In the genomic region with DNA sequence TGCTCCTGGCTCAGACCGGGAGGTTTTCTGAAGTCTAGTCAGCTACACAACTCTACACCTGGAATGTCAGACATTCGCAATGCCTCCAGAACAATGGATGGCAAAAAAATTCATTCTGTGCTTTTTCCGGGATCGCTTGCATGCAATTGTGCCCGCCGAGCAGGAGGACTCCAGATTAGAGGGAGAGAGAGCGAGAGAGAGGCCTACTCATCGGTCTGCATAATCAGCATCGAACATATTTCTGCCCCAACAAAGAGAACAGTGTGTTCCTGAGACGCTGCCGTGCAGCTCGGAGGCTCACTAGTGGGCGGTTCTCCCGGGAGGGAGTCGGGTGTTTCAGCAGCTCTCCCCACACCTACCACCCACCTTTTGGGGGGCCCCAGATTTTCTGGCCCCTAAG, we compare ENCODE assay signal across 16 cellular contexts.
DNase-seq lines count a peak whose midpoint lies in the region; ATAC-seq and TF ChIP-seq lines count a peak whose summit lies in the region.
"Had no signal": no experiment of that assay in that cellular context is flagged by ENCODE, and none has a peak within 500 bp of the region (broad histone marks: within the 10 kb centered on the region; RNA-seq: fewer than 3 reads in every experiment).

No MANE protein-coding gene starts in this region.

- H3K27me3 Mint-ChIP-seq in nephron (ENCODE audit: low read depth), result peaks cover 4% of the 10 kb centered on the region
- H3K27me3 Mint-ChIP-seq: CD4-positive, CD25-positive, alpha-beta regulatory T cell; stimulated activated memory B cell treated with anti-CD40 and anti-IgM and Interleukin-4, amounts not matched to agents 10 μg/mL and 1 μg/mL and 100 μg/mL, for 72 hours had no signal

- TF ChIP-seq CTCF in nephron (IDR thresholded peaks at IDR 0.05; ENCODE audit: unreplicated experiment in 3 of 3) (no peak), testis (IDR thresholded peaks at IDR 0.05) (no peak), omental fat pad (IDR thresholded peaks at IDR 0.05) (no peak)

- H3K27ac ChIP-seq in epithelial cell of prostate (peak overlapping the region; percentile 32), testis (peak overlapping the region; percentile 42 to 84)
- H3K27ac ChIP-seq: VCaP had no signal

- H3K4me3 Mint-ChIP-seq in nephron, result no peak overlapping the region
- H3K4me3 Mint-ChIP-seq: CD4-positive, CD25-positive, alpha-beta regulatory T cell; central memory CD8-positive, alpha-beta T cell; stimulated activated memory B cell treated with anti-CD40 and anti-IgM and Interleukin-4, amounts not matched to agents 10 μg/mL and 1 μg/mL and 100 μg/mL, for 72 hours had no signal

- intact Hi-C loops in testis (cut with DNase I; ENCODE audit: low total_unique reads), result no loop called here

- H3K4me1 ChIP-seq in testis, result peaks cover 35% of the 10 kb centered on the region

- no peaks in the 10 kb centered on the region for H3K9me3 Mint-ChIP-seq in nephron
- H3K9me3 Mint-ChIP-seq: CD4-positive, CD25-positive, alpha-beta regulatory T cell; central memory CD8-positive, alpha-beta T cell; stimulated activated memory B cell treated with anti-CD40 and anti-IgM and Interleukin-4, amounts not matched to agents 10 μg/mL and 1 μg/mL and 100 μg/mL, for 72 hours had no signal

- no peaks in the 10 kb centered on the region for H3K9me3 ChIP-seq in testis
- H3K9me3 ChIP-seq: SK-N-SH had no signal

- H3K36me3 Mint-ChIP-seq in nephron (ENCODE audit: low read depth), result no peaks in the 10 kb centered on the region
- H3K36me3 Mint-ChIP-seq: CD4-positive, CD25-positive, alpha-beta regulatory T cell; stimulated activated memory B cell treated with anti-CD40 and anti-IgM and Interleukin-4, amounts not matched to agents 10 μg/mL and 1 μg/mL and 100 μg/mL, for 72 hours had no signal

- H3K27me3 ChIP-seq in testis, result no peaks in the 10 kb centered on the region

- no peak for TF ChIP-seq POLR2A in testis (IDR thresholded peaks at IDR 0.05)

- no peak overlapping the region for H3K4me3 ChIP-seq in testis

- H3K4me1 Mint-ChIP-seq in nephron, result peaks cover 68% of the 10 kb centered on the region

- peak overlapping the region; percentile 24 to 85 (median 54) for H3K27ac Mint-ChIP-seq in nephron
- H3K27ac Mint-ChIP-seq: CD4-positive, CD25-positive, alpha-beta regulatory T cell; stimulated activated memory B cell treated with anti-CD40 and anti-IgM and Interleukin-4, amounts not matched to agents 10 μg/mL and 1 μg/mL and 100 μg/mL, for 72 hours had no signal

- H3K36me3 ChIP-seq in testis (ENCODE audit: low read depth, missing control alignments), result no peaks in the 10 kb centered on the region

- ATAC-seq in omental fat pad (ENCODE audit: low FRiP score) (no peak), HG02763 (IDR thresholded peaks at IDR 0.05; ENCODE audit: unreplicated experiment) (no peak), GM21717 (IDR thresholded peaks at IDR 0.05; ENCODE audit: unreplicated experiment) (no peak)
- ATAC-seq: stimulated activated memory B cell treated with anti-CD40 and anti-IgM and Interleukin-4, amounts not matched to agents 10 μg/mL and 1 μg/mL and 100 μg/mL, for 72 hours had no signal

- peak in 45 of 56 donors; percentile 6 to 69 (median 33) for DNase-seq in amygdala (lab: John Stamatoyannopoulos, UW)
- no peak for DNase-seq in epithelial cell of prostate (ENCODE audit: low read depth, low spot score)
- peak; percentile 78 for DNase-seq in testis
- no peak for DNase-seq in activated naive CD4-positive, alpha-beta T cell treated with Interleukin-2 at 50 U/mL for 16 hours
- no peak for DNase-seq in omental fat pad (ENCODE audit: low spot score)
- DNase-seq: activated naive CD4-positive, alpha-beta T cell; CD4-positive, CD25-positive, alpha-beta regulatory T cell; mesendoderm; SK-N-SH; stimulated activated CD4-positive, alpha-beta T cell treated with anti-CD3 and anti-CD28 coated beads, Interleukin-4, amount 100 ng/mL, for 4 hours had no signal

- 31 to 39% methylated on average over 8 to 15 of the region's 15 CpGs for WGBS in testis, 2 donors

Comparison
In these comparisons a context has a peak if more than half of its experiments do, and no peak if none do; other contexts are left out.
1. DNase-seq: peak in amygdala (45 of 56) and testis (single experiment); none in epithelial cell of prostate (single experiment), activated naive CD4-positive, alpha-beta T cell treated with Interleukin-2 at 50 U/mL for 16 hours (single experiment) and omental fat pad (single experiment).